20 cellular contexts compared by ENCODE assay signal in the genomic region with DNA sequence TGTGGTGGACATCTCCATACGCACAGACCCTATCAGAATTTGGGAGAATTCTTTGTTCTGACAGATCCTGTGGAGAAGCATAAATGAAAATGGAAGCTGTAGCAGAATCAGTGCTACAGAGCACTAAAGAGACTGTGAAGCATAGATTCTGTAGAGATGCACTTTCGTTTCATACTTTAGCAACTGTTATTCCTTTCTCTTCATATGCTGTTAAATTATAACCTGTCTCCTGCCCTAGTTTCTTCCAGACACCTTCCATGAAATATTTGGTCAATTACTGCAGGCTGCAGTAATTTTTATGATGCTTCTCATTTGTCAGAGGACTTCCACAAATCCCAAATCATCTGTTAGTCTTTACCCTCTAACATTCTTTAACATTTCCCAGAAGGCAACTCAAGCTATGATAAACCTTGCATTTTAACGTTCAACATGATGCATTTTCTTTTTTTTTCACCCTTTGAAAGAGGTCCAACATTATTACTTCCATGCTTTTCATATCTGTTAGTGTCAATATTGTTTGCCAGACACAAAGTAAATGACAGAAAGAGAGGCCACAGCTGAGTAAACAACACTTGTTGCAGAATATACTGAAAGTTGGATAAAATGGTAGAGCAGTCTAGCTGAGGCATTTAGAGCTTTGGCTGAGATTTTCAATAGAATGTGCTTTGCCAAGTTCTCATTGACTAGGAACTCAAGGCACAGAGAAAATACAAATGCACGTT.
DNase-seq lines count a peak whose midpoint lies in the region.
"Had no signal": no experiment of that assay in that cellular context is flagged by ENCODE, and none has a peak within 500 bp of the region (broad histone marks: within the 10 kb centered on the region; RNA-seq: fewer than 3 reads in every experiment).

No MANE protein-coding gene starts in this region.

- DNase-seq in DMS153 (lab: John Stamatoyannopoulos, UW) (peak; percentile 37), DMS153 treated with DMSO at 0.1 percent for 48 hours (lab: John Stamatoyannopoulos, UW; ENCODE audit: unreplicated experiment) (no peak), NCI-H146 treated with DMSO at 0.1 percent for 48 hours (lab: John Stamatoyannopoulos, UW; ENCODE audit: unreplicated experiment) (peak; percentile 34), brain pericyte (ENCODE audit: low read depth, low spot score) (peak; percentile 18), skeletal muscle cell (ENCODE audit: low read depth) (peak; percentile 12), NCI-H1694 treated with DMSO at 0.1 percent for 48 hours (lab: John Stamatoyannopoulos, UW) (no peak), DMS79 (lab: John Stamatoyannopoulos, UW) (no peak)
- no peak for DNase-seq in activated CD8-positive, alpha-beta memory T cell treated with anti-CD3 and anti-CD28 coated beads for 24 hours
- DNase-seq: activated CD4-positive, alpha-beta T cell treated with anti-CD3 and anti-CD28 coated beads, Interleukin-2, amount 10 ng/mL, durations not matched to agents 7 days and 5 days; aorta; caudate nucleus; CD4-positive, alpha-beta memory T cell; DND-41; KBM-7; NCI-H2171 treated with DMSO at 0.1 percent for 48 hours; OCI-M1; sigmoid colon; trophoblast cell had no signal

- no peak overlapping the region for H3K4me3 ChIP-seq in skeletal muscle cell (ENCODE audit: low read depth, low read length)
- H3K4me3 ChIP-seq: lung, neural progenitor cell, sigmoid colon had no signal

Comparison
In these comparisons a context has a peak if more than half of its experiments do, and no peak if none do; other contexts are left out.
1. DNase-seq: peak in DMS153 (single experiment), NCI-H146 treated with DMSO at 0.1 percent for 48 hours (single experiment), brain pericyte (single experiment) and skeletal muscle cell (single experiment); none in DMS153 treated with DMSO at 0.1 percent for 48 hours (single experiment), activated CD8-positive, alpha-beta memory T cell treated with anti-CD3 and anti-CD28 coated beads for 24 hours (single experiment), NCI-H1694 treated with DMSO at 0.1 percent for 48 hours (single experiment) and DMS79 (single experiment).